In the genomic region with DNA sequence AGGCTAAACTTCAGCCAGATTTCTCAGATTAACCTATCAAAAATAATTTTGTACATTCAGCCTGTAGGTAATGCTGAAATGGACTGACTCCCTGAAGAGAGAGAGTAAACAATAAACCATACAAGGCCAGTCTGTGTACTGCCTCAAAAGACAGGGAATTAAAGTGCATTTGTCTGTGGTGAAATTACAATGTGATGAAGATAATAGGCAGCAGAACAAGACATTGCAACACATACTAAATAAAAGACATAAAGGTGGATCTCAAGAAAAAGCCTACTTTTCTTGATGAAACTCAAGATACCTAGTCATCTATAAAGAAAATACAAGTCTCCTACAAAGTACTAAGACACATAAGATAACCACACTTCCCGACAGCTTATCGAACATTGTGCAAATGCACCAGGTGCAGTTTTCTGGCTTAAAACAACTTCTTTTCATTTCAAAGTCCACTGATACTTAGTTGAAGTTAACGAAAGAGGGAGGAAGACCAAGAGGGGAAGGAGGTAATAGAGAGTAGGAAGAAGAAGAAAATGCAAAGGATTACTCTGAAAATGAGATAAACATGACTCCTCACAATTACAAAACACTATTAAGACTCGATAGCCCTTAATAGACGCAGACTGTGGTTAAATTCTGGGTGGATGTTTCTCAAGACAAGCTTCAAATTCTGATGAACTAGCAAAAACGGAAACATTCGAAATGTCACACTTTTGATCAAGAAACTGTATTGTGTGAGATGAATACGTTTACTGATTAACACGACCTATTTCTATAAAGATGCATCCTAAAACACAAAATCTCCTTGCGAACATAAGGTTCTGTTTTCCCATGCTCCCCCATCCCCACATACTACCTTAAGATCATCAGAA, we compare ENCODE assay signal across 9 cellular contexts. TPM values are rescaled to one million over a fixed set of nuclear protein-coding genes. Genes with fewer than 3 reads are reported as not detected.
DNase-seq lines count a peak whose midpoint lies in the region; ATAC-seq, FAIRE-seq and TF ChIP-seq lines count a peak whose summit lies in the region.
"Had no signal": no experiment of that assay in that cellular context is flagged by ENCODE, and none has a peak within 500 bp of the region (broad histone marks: within the 10 kb centered on the region; RNA-seq: fewer than 3 reads in every experiment).

No MANE protein-coding gene starts in this region.

- no peaks in the 10 kb centered on the region for H3K9me3 ChIP-seq in PC-3 (ENCODE audit: low read length)
- H3K9me3 ChIP-seq in pancreas = no peaks in the 10 kb centered on the region

- no peaks in the 10 kb centered on the region for H3K27me3 ChIP-seq in PC-3 (ENCODE audit: low read length)
- H3K27me3 ChIP-seq in pancreas = no peaks in the 10 kb centered on the region

- FAIRE-seq in pancreas (lab: Jason Lieb, UNC) = no peak

- H3K4me3 ChIP-seq in GM08714 (ENCODE audit: low read length) = peak overlapping the region; percentile 100; the same call in 1 of the 2 replicates
- peak overlapping the region; percentile 76 for H3K4me3 ChIP-seq in PC-3 (ENCODE audit: low read length)
- peak overlapping the region; percentile 72 to 92 (median 86) for H3K4me3 ChIP-seq in pancreas

- H3K27me3 Mint-ChIP-seq in effector memory CD8-positive, alpha-beta T cell = no peaks in the 10 kb centered on the region

- POLR2A ChIA-PET in PC-3 (lab: Charles Lee; ENCODE audit: unreplicated experiment) = no interaction called here

- H3K9me2 ChIP-seq in PC-3 (replicated peaks; ENCODE audit: low read length) = no peaks in the 10 kb centered on the region

- peak overlapping the region; percentile 97 for H3K27ac Mint-ChIP-seq in effector memory CD8-positive, alpha-beta T cell

- no peak for DNase-seq in PC-3
- DNase-seq in effector memory CD8-positive, alpha-beta T cell = no peak
- no peak for DNase-seq in pancreas
- no peak for DNase-seq in AG08395 (ENCODE audit: low spot score)
- no peak for DNase-seq in DMS 273 treated with DMSO at 0.1 percent for 48 hours (lab: John Stamatoyannopoulos, UW)
- DNase-seq in DMS153 (lab: John Stamatoyannopoulos, UW) = no peak
- DNase-seq: central memory CD4-positive, alpha-beta T cell had no signal

- no peak overlapping the region for H3K27ac ChIP-seq in PC-3 (ENCODE audit: low read length)
- H3K27ac ChIP-seq in pancreas = peak overlapping the region in 2 of 4 donors; percentile 95 to 97

- H3K36me3 ChIP-seq in PC-3 (ENCODE audit: low read depth, low read length) (peaks cover 24% of the 10 kb centered on the region), pancreas (peaks cover 0 to 4% (median 2%) of the 10 kb centered on the region in 3 donors)

- peaks cover 43 to 56% of the 10 kb centered on the region in 2 donors for H3K4me1 Mint-ChIP-seq in effector memory CD8-positive, alpha-beta T cell (ENCODE audit: low read depth in 2 of 2)

- peaks cover 14% of the 10 kb centered on the region for H3K36me3 Mint-ChIP-seq in effector memory CD8-positive, alpha-beta T cell (ENCODE audit: insufficient read depth)

- peak overlapping the region; percentile 97 for H3K9ac ChIP-seq in PC-3 (ENCODE audit: low read length)

- TF ChIP-seq CTCF in PC-3 (conservative IDR thresholded peaks at IDR 0.05; ENCODE audit: low read depth, low read length) (no peak), pancreas (IDR thresholded peaks at IDR 0.05) (no peak)

- no TSS peak for BruUV-seq in PC-3 (replicated peaks; lab: Mats Ljungman, UMichigan)

- intact Hi-C loops in PC-3 (cut with micrococcal nuclease) = loop anchor here (2.0 kb wide), 1 partner anchor 59 kb away; no protein-coding TSS in a partner anchor
- intact Hi-C loops in pancreas (cut with DNase I) = no loop called here

- 2% methylated on average over 10 of the region's 10 CpGs for WGBS in pancreas, 2 donors

- CTCF ChIA-PET in PC-3 (lab: Charles Lee) = interaction anchor here (0.5 to 0.9 kb wide), 2 partner anchors 62 to 125 kb away, joined by 3 to 5 read pairs; partner anchors contain the start of gene HTR1D

- peaks cover 26% of the 10 kb centered on the region for H3K4me1 ChIP-seq in PC-3 (ENCODE audit: insufficient read depth, low read length)
- H3K4me1 ChIP-seq in pancreas = peaks cover 26 to 36% (median 32%) of the 10 kb centered on the region in 3 donors

- H3K9me3 Mint-ChIP-seq in effector memory CD8-positive, alpha-beta T cell = no peaks in the 10 kb centered on the region

- H2AFZ ChIP-seq in PC-3 (ENCODE audit: low read length) = no peak overlapping the region

- peaks cover 71% of the 10 kb centered on the region for H3K79me2 ChIP-seq in PC-3 (ENCODE audit: low read length)

- H3K4me2 ChIP-seq in PC-3 (ENCODE audit: low read length) = peak overlapping the region; percentile 96

- H3K4me3 Mint-ChIP-seq in effector memory CD8-positive, alpha-beta T cell = peak overlapping the region; percentile 95 to 96

- H4K20me1 ChIP-seq in PC-3 (ENCODE audit: low read length) = peaks cover 59% of the 10 kb centered on the region

- no peaks in the 10 kb centered on the region for H3F3A ChIP-seq in PC-3 (ENCODE audit: low read length, unreplicated experiment)

- ATAC-seq in PC-3 = no peak
- ATAC-seq in effector memory CD8-positive, alpha-beta T cell (replicated peaks) = no peak
- no peak for ATAC-seq in pancreas
- no peak for ATAC-seq in GM21526 (IDR thresholded peaks at IDR 0.05; ENCODE audit: low FRiP score, unreplicated experiment)

RNA-seq across cellular contexts. Expression of gene HNRNPR, which starts 2.0 kb away (rescaled TPM):
- total RNA-seq in PC-3 (2014; rRNA removed) (141 and 193 TPM in 2 replicates), pancreas (10 to 100 TPM; 27.6 to 57.8 (median 46.7) TPM)
- polyA plus RNA-seq in pancreas = 10 to 100 TPM; 30.8 to 46.7 TPM

RNA-seq across cellular contexts. Expression of gene ZNF436, which starts 27.6 kb away (rescaled TPM):
- total RNA-seq in PC-3 (2014; rRNA removed) (7.8 and 10.5 TPM in 2 replicates), pancreas (10 to 100 TPM in 1 of 6 donors, 1 to 10 TPM in 5; 3.7 to 11.8 (median 4.5) TPM)
- polyA plus RNA-seq in pancreas = 1 to 10 TPM; 2.1 to 3.9 TPM
